ENCODE assay signal across 1 cellular context in genomic region chr4:107693132-107693531, GRCh38.
TF ChIP-seq lines count a peak whose summit lies in the region.

No MANE protein-coding gene starts in this region.

TF ChIP-seq in K562, 482 proteins besides CTCF, POLR2A, EP300 and RAD21 (continues in another document):
- TF ChIP-seq MYC (IDR thresholded peaks at IDR 0.05; ENCODE audit: low read depth, low read length): peak; percentile 49; the same call in 1 of the 2 replicates
- TF ChIP-seq MYC (CRISPR knock-in tag; IDR thresholded peaks at IDR 0.05; ENCODE audit: borderline replicate concordance, low read depth): no peak
- TF ChIP-seq RHOXF2B (CRISPR knock-in tag; conservative IDR thresholded peaks at IDR 0.05): no peak
- TF ChIP-seq ILK (tag; IDR thresholded peaks at IDR 0.05; ENCODE audit: borderline replicate concordance, low read depth): no peak
- no peak for TF ChIP-seq PCBP1 (IDR thresholded peaks at IDR 0.05; ENCODE audit: low read depth, low read length, poor library complexity, severe bottlenecking)
- TF ChIP-seq USF1 (CRISPR knock-in tag; IDR thresholded peaks at IDR 0.05): no peak
- no peak for TF ChIP-seq ESRRA (IDR thresholded peaks at IDR 0.05; ENCODE audit: borderline replicate concordance, low read depth)
- TF ChIP-seq ARID1B (IDR thresholded peaks at IDR 0.05): peak; percentile 42; the same call in 1 of the 2 replicates
- TF ChIP-seq ZNF165 (CRISPR knock-in tag; IDR thresholded peaks at IDR 0.05; ENCODE audit: borderline replicate concordance): no peak
- TF ChIP-seq FOXA3 (CRISPR knock-in tag; conservative IDR thresholded peaks at IDR 0.05 in 1 of 2, IDR thresholded peaks at IDR 0.05 in 1 of 2): no peak
- no peak; the same call in 1 of the 2 replicates for TF ChIP-seq VEZF1 (CRISPR knock-in tag; IDR thresholded peaks at IDR 0.05)
- no peak for TF ChIP-seq ZFPM2 (CRISPR knock-in tag; IDR thresholded peaks at IDR 0.05)
- TF ChIP-seq DPF2 (IDR thresholded peaks at IDR 0.05): no peak
- peak; percentile 77 for TF ChIP-seq ZNF584 (CRISPR knock-in tag; IDR thresholded peaks at IDR 0.05; ENCODE audit: low read depth)
- no peak for TF ChIP-seq THAP12 (CRISPR knock-in tag; IDR thresholded peaks at IDR 0.05)
- TF ChIP-seq ZBTB1 (CRISPR knock-in tag; IDR thresholded peaks at IDR 0.05; ENCODE audit: borderline replicate concordance, low read depth): no peak
- no peak for TF ChIP-seq NRF1 (conservative IDR thresholded peaks at IDR 0.05 in 1 of 2, IDR thresholded peaks at IDR 0.05 in 1 of 2)
- no peak for TF ChIP-seq TEAD2 (tag; IDR thresholded peaks at IDR 0.05)
- TF ChIP-seq ZNF184 (CRISPR knock-in tag; IDR thresholded peaks at IDR 0.05): no peak
- TF ChIP-seq TRIM24 (IDR thresholded peaks at IDR 0.05): peak in 1 of 2 experiments; percentile 19; a peak in 1 of 4 replicates
- no peak for TF ChIP-seq FOXO4 (CRISPR knock-in tag; IDR thresholded peaks at IDR 0.05)
- no peak for TF ChIP-seq MNT (conservative IDR thresholded peaks at IDR 0.05)
- TF ChIP-seq POU5F1 (IDR thresholded peaks at IDR 0.05; ENCODE audit: borderline replicate concordance, low read depth, low read length, partially characterized antibody): no peak
- no peak for TF ChIP-seq ERF (CRISPR knock-in tag; IDR thresholded peaks at IDR 0.05)
- TF ChIP-seq NR3C1 (CRISPR knock-in tag; IDR thresholded peaks at IDR 0.05): no peak
- TF ChIP-seq ZFP36 (IDR thresholded peaks at IDR 0.05; ENCODE audit: low read depth, low read length, partially characterized antibody): no peak
- TF ChIP-seq PKNOX1 (IDR thresholded peaks at IDR 0.05): no peak
- no peak for TF ChIP-seq ZKSCAN3 (CRISPR knock-in tag; IDR thresholded peaks at IDR 0.05)
- TF ChIP-seq POLR2H (tag; IDR thresholded peaks at IDR 0.05; ENCODE audit: low read depth): peak; percentile 51; the same call in 1 of the 2 replicates
- TF ChIP-seq BACH1 (tag; IDR thresholded peaks at IDR 0.05): peak; percentile 40; the same call in 1 of the 2 replicates
- peak; percentile 88 for TF ChIP-seq L3MBTL2 (IDR thresholded peaks at IDR 0.05)
- no peak for TF ChIP-seq ZNF146 (CRISPR knock-in tag; IDR thresholded peaks at IDR 0.05; ENCODE audit: unreplicated experiment)
- TF ChIP-seq ATF7 (IDR thresholded peaks at IDR 0.05): peak; percentile 93
- TF ChIP-seq EP400 (IDR thresholded peaks at IDR 0.05): peak; percentile 55
- no peak for TF ChIP-seq TFAP4 (CRISPR knock-in tag; IDR thresholded peaks at IDR 0.05; ENCODE audit: borderline replicate concordance)
- peak; percentile 51; the same call in 1 of the 2 replicates for TF ChIP-seq SOX6 (IDR thresholded peaks at IDR 0.05)
- TF ChIP-seq NCOA2 (IDR thresholded peaks at IDR 0.05; ENCODE audit: partially characterized antibody in 2 of 2): no peak
- TF ChIP-seq ZNF445 (CRISPR knock-in tag; IDR thresholded peaks at IDR 0.05; ENCODE audit: low read depth): no peak
- TF ChIP-seq PTBP1 (IDR thresholded peaks at IDR 0.05; ENCODE audit: low read depth, low read length): no peak
- peak; percentile 75 for TF ChIP-seq ZNF175 (CRISPR knock-in tag; IDR thresholded peaks at IDR 0.05; ENCODE audit: low read depth)
- TF ChIP-seq ZBTB17 (CRISPR knock-in tag; IDR thresholded peaks at IDR 0.05): no peak
- TF ChIP-seq ZBTB40 (IDR thresholded peaks at IDR 0.05): peak; percentile 50; the same call in 1 of the 2 replicates
- no peak for TF ChIP-seq ZBTB40 (CRISPR knock-in tag; IDR thresholded peaks at IDR 0.05)
- 0 out of 2 replicates have a peak, but pooled peaks have one; percentile 7 for TF ChIP-seq USF2 (CRISPR knock-in tag; IDR thresholded peaks at IDR 0.05)
